In genomic region chr7:27697861-27698430, GRCh38 we compare ENCODE assay signal across 9 cellular contexts. TPM values are rescaled to one million over a fixed set of nuclear protein-coding genes. Genes with fewer than 3 reads are reported as not detected.
A peak's percentile ranks its signal among the peaks of the same experiment; 100 is the strongest.
DNase-seq lines count a peak whose midpoint lies in the region; ATAC-seq and TF ChIP-seq lines count a peak whose summit lies in the region.
"Had no signal": no experiment of that assay in that cellular context is flagged by ENCODE, and none has a peak within 500 bp of the region (broad histone marks: within the 10 kb centered on the region; RNA-seq: fewer than 3 reads in every experiment).

No MANE protein-coding gene starts in this region.

- no peak overlapping the region for H3K27ac Mint-ChIP-seq in activated T-cell treated with anti-CD3 and anti-CD28 coated beads, Interleukin-2, amount 50 U/mL, for 24 hours
- H3K27ac Mint-ChIP-seq: activated naive CD4-positive, alpha-beta T cell treated with anti-CD3 and anti-CD28 coated beads, Interleukin-2, amount 50 U/mL, for 24 hours had no signal

- H3K27ac ChIP-seq in DOHH2 (ENCODE audit: low read depth, low read length), result peak overlapping the region; percentile 56

- no peaks in the 10 kb centered on the region for H3K36me3 Mint-ChIP-seq in activated T-cell treated with anti-CD3 and anti-CD28 coated beads, Interleukin-2, amount 50 U/mL, for 24 hours (ENCODE audit: low read depth)
- H3K36me3 Mint-ChIP-seq: activated naive CD4-positive, alpha-beta T cell treated with anti-CD3 and anti-CD28 coated beads, Interleukin-2, amount 50 U/mL, for 24 hours had no signal

- peak overlapping the region; percentile 59 for H3K4me2 ChIP-seq in DOHH2 (ENCODE audit: low read length)

- DNase-seq in HT-29 (ENCODE audit: low spot score) (peak; percentile 50), adipocyte (ENCODE audit: low read depth) (peak; percentile 33), pons (ENCODE audit: low spot score) (peak; percentile 32), NCI-H2227 treated with DMSO at 0.1 percent for 48 hours (lab: John Stamatoyannopoulos, UW) (no peak), G401 (ENCODE audit: low spot score) (no peak)
- no peak for DNase-seq in activated T-cell treated with anti-CD3 and anti-CD28 coated beads, Interleukin-2, amount 50 U/mL, for 24 hours

- no peaks in the 10 kb centered on the region for H4K20me1 ChIP-seq in DOHH2 (ENCODE audit: control insufficient read depth, insufficient read depth, low read depth, low read length)

- H3F3A ChIP-seq in DOHH2 (ENCODE audit: control insufficient read depth, insufficient read depth), result 0 out of 2 replicates have a peak, but pooled peaks cover 3% of the 10 kb centered on the region

- H3K79me2 ChIP-seq in DOHH2 (ENCODE audit: control insufficient read depth, low read length), result no peaks in the 10 kb centered on the region

- H3K4me3 ChIP-seq in DOHH2 (ENCODE audit: low read length), result peak overlapping the region; percentile 48
- no peak overlapping the region for H3K4me3 ChIP-seq in adipocyte (ENCODE audit: low read length)

- no peaks in the 10 kb centered on the region for H3K27me3 ChIP-seq in DOHH2 (ENCODE audit: control insufficient read depth, low read length)
- no peaks in the 10 kb centered on the region for H3K27me3 ChIP-seq in adipocyte (replicated peaks; ENCODE audit: control insufficient read depth, insufficient read depth, low read length)

- H3K36me3 ChIP-seq in DOHH2 (ENCODE audit: control insufficient read depth, low read length) (no peaks in the 10 kb centered on the region), adipocyte (ENCODE audit: control insufficient read depth, insufficient read depth, low read length, severe bottlenecking) (no peaks in the 10 kb centered on the region)

- no peak overlapping the region for H3K4me3 Mint-ChIP-seq in activated T-cell treated with anti-CD3 and anti-CD28 coated beads, Interleukin-2, amount 50 U/mL, for 24 hours
- H3K4me3 Mint-ChIP-seq: activated naive CD4-positive, alpha-beta T cell treated with anti-CD3 and anti-CD28 coated beads, Interleukin-2, amount 50 U/mL, for 24 hours had no signal

- no peak for TF ChIP-seq CTCF in DOHH2 (IDR thresholded peaks at IDR 0.05; ENCODE audit: low read depth, low read length, poor library complexity, severe bottlenecking)

- in situ Hi-C loops in G401 (cut with HindIII; ENCODE audit: low sequenced_read_pairs), result no loop called here

- peaks cover 4% of the 10 kb centered on the region for H3K4me1 Mint-ChIP-seq in activated T-cell treated with anti-CD3 and anti-CD28 coated beads, Interleukin-2, amount 50 U/mL, for 24 hours (ENCODE audit: low read depth)
- H3K4me1 Mint-ChIP-seq: activated naive CD4-positive, alpha-beta T cell treated with anti-CD3 and anti-CD28 coated beads, Interleukin-2, amount 50 U/mL, for 24 hours had no signal

- H3K9me3 Mint-ChIP-seq in activated T-cell treated with anti-CD3 and anti-CD28 coated beads, Interleukin-2, amount 50 U/mL, for 24 hours, result no peaks in the 10 kb centered on the region
- H3K9me3 Mint-ChIP-seq: activated naive CD4-positive, alpha-beta T cell treated with anti-CD3 and anti-CD28 coated beads, Interleukin-2, amount 50 U/mL, for 24 hours had no signal

- H3K9ac ChIP-seq in adipocyte (ENCODE audit: low read length), result no peak overlapping the region

- peak; percentile 88 for ATAC-seq in GM21367 (IDR thresholded peaks at IDR 0.05; ENCODE audit: unreplicated experiment)

- H3K9me3 ChIP-seq in DOHH2 (ENCODE audit: control insufficient read depth, insufficient read depth, low read length) (no peaks in the 10 kb centered on the region), adipocyte (ENCODE audit: control insufficient read depth, low read length) (no peaks in the 10 kb centered on the region)

- peaks cover 19% of the 10 kb centered on the region for H3K4me1 ChIP-seq in DOHH2 (ENCODE audit: control insufficient read depth, low read length)
- peaks cover 14% of the 10 kb centered on the region for H3K4me1 ChIP-seq in adipocyte (ENCODE audit: control insufficient read depth, insufficient read depth, low read length)

- H3K27me3 Mint-ChIP-seq in activated T-cell treated with anti-CD3 and anti-CD28 coated beads, Interleukin-2, amount 50 U/mL, for 24 hours, result peaks cover 15% of the 10 kb centered on the region

- H3K9me2 ChIP-seq in DOHH2 (replicated peaks; ENCODE audit: control insufficient read depth, low read length), result no peaks in the 10 kb centered on the region

RNA-seq across cellular contexts. Expression of gene HIBADH, which starts 35.3 kb away (rescaled TPM):
- 39.5 and 43.0 TPM in 2 replicates for total RNA-seq in HT-29 (2014; rRNA removed; shearing (Covaris generic))
- total RNA-seq in G401 (2014; rRNA removed; shearing (Covaris generic)), result 96.8 and 105 TPM in 2 replicates

RNA-seq across cellular contexts. Expression of gene TAX1BP1, which starts 42.0 kb away (rescaled TPM):
- total RNA-seq in HT-29 (2014; rRNA removed; shearing (Covaris generic)), result 33.0 and 33.8 TPM in 2 replicates
- total RNA-seq in G401 (2014; rRNA removed; shearing (Covaris generic)), result 25.0 and 27.0 TPM in 2 replicates

Comparison
In these comparisons a context has a peak if more than half of its experiments do, and no peak if none do; other contexts are left out.
1. DNase-seq: peak in HT-29 (single experiment), adipocyte (single experiment) and pons (single experiment); none in activated T-cell treated with anti-CD3 and anti-CD28 coated beads, Interleukin-2, amount 50 U/mL, for 24 hours (single experiment), NCI-H2227 treated with DMSO at 0.1 percent for 48 hours (single experiment) and G401 (single experiment).